In the genomic region with DNA sequence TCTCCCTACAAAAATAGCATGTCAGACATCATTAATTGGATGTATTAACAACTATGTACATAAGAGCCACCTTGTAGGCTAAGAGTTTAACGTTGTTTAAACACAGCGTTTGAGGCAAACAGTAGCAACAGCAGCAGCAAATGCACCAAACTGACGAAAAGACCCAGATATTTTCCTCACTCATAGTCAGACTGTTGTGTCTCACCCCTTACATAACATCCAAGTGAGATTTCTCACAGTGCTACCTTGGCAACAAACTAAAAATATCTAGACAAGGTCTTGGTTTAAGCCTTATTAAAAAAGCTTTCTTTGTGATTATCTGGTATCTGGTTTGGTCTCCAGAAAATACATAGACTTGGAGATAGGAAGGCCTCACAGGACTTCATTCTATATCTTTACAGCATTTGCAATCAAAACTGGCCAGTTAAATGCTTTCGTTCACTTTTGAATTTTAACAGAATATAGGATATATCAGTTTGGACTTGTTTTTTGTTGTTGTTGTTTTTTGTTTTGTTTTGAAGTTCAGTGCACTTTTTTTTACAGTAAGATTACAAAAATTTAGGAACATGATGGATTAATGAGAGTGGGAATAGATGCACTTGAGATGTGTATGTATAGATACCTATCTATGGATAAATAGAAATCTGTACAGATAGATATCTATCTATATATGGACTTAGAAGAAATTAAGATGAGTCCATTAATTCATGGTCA, we compare ENCODE assay signal across 12 cellular contexts. TPM values are rescaled to one million over a fixed set of nuclear protein-coding genes. Genes with fewer than 3 reads are reported as not detected.
DNase-seq lines count a peak whose midpoint lies in the region; ATAC-seq and TF ChIP-seq lines count a peak whose summit lies in the region.
"Had no signal": no experiment of that assay in that cellular context is flagged by ENCODE, and none has a peak within 500 bp of the region (broad histone marks: within the 10 kb centered on the region; RNA-seq: fewer than 3 reads in every experiment).

No MANE protein-coding gene starts in this region.

- no peak for TF ChIP-seq CTCF in GM23338 (conservative IDR thresholded peaks at IDR 0.05; ENCODE audit: low read depth in 2 of 2)

- H4K20me1 ChIP-seq in GM23338 (replicated peaks; ENCODE audit: insufficient read depth): no peaks in the 10 kb centered on the region

- peaks cover 62% of the 10 kb centered on the region for H3K4me1 Mint-ChIP-seq in GM23338
- H3K4me1 Mint-ChIP-seq in activated naive CD8-positive, alpha-beta T cell treated with anti-CD3 and anti-CD28 coated beads, Interleukin-2, amount 50 U/mL, for 24 hours: peaks cover 22% of the 10 kb centered on the region

- 0 out of 2 replicates have a peak overlapping the region, but pooled peaks have one; percentile 90 for H3K4me3 ChIP-seq in GM23338
- peak overlapping the region; percentile 76 to 91 (median 86) for H3K4me3 ChIP-seq in skeletal muscle tissue (ENCODE audit: low read length in 3 of 3)

- H3K9me2 ChIP-seq in GM23338 (ENCODE audit: insufficient read depth): no peaks in the 10 kb centered on the region

- no peaks in the 10 kb centered on the region for H3K36me3 Mint-ChIP-seq in GM23338 (ENCODE audit: low read depth)
- H3K36me3 Mint-ChIP-seq in activated naive CD8-positive, alpha-beta T cell treated with anti-CD3 and anti-CD28 coated beads, Interleukin-2, amount 50 U/mL, for 24 hours (ENCODE audit: low read depth): no peaks in the 10 kb centered on the region
- H3K36me3 Mint-ChIP-seq: stimulated activated naive B cell treated with anti-CD40 and anti-IgM and Interleukin-4, amounts not matched to agents 10 μg/mL and 1 μg/mL and 100 μg/mL, for 72 hours had no signal

- H3F3A ChIP-seq in GM23338 (replicated peaks; ENCODE audit: low read depth): 0 out of 2 replicates have a peak, but pooled peaks cover 9% of the 10 kb centered on the region

- H3K36me3 ChIP-seq in GM23338 (ENCODE audit: insufficient read depth) (no peaks in the 10 kb centered on the region), skeletal muscle tissue (ENCODE audit: control insufficient read depth in 3 of 3, insufficient read depth in 3 of 3, low read length in 3 of 3) (peaks cover 0 to 4% (median 0%) of the 10 kb centered on the region in 3 donors)

- peak overlapping the region; percentile 75 to 98 (median 83) for H3K9ac ChIP-seq in skeletal muscle tissue (ENCODE audit: low read depth in 1 of 3, low read length in 3 of 3)

- H3K27ac ChIP-seq in GM23338 (ENCODE audit: low read depth): no peak overlapping the region
- H3K27ac ChIP-seq in skeletal muscle tissue (ENCODE audit: low read depth, low read length): peak overlapping the region; percentile 86

- H3K79me2 ChIP-seq in GM23338 (replicated peaks; ENCODE audit: insufficient read depth): no peaks in the 10 kb centered on the region

- DNase-seq in GM23338 (ENCODE audit: low spot score) (no peak), inferior parietal cortex (ENCODE audit: extremely low spot score) (peak; percentile 81), NCI-H345 treated with DMSO at 0.1 percent for 48 hours (lab: John Stamatoyannopoulos, UW; ENCODE audit: unreplicated experiment) (no peak), hepatic stellate cell (ENCODE audit: low spot score) (no peak), dermis blood vessel endothelial cell (no peak)
- DNase-seq in activated naive CD8-positive, alpha-beta T cell treated with anti-CD3 and anti-CD28 coated beads, Interleukin-2, amount 50 U/mL, for 24 hours: no peak
- DNase-seq: cortex of kidney; glutamatergic neuron; NCI-H2171; stimulated activated naive B cell treated with anti-CD40 and anti-IgM and Interleukin-4, amounts not matched to agents 10 μg/mL and 1 μg/mL and 100 μg/mL, for 72 hours had no signal

- H3K27ac Mint-ChIP-seq in GM23338: no peak overlapping the region
- H3K27ac Mint-ChIP-seq in activated naive CD8-positive, alpha-beta T cell treated with anti-CD3 and anti-CD28 coated beads, Interleukin-2, amount 50 U/mL, for 24 hours: no peak overlapping the region
- H3K27ac Mint-ChIP-seq: stimulated activated naive B cell treated with anti-CD40 and anti-IgM and Interleukin-4, amounts not matched to agents 10 μg/mL and 1 μg/mL and 100 μg/mL, for 72 hours had no signal

- H3K9me3 Mint-ChIP-seq in GM23338: no peaks in the 10 kb centered on the region
- no peaks in the 10 kb centered on the region for H3K9me3 Mint-ChIP-seq in activated naive CD8-positive, alpha-beta T cell treated with anti-CD3 and anti-CD28 coated beads, Interleukin-2, amount 50 U/mL, for 24 hours
- H3K9me3 Mint-ChIP-seq: stimulated activated naive B cell treated with anti-CD40 and anti-IgM and Interleukin-4, amounts not matched to agents 10 μg/mL and 1 μg/mL and 100 μg/mL, for 72 hours had no signal

- peaks cover 68% of the 10 kb centered on the region for H3K27me3 ChIP-seq in GM23338 (ENCODE audit: insufficient read depth)
- H3K27me3 ChIP-seq in skeletal muscle tissue (ENCODE audit: control insufficient read depth in 3 of 3, insufficient read depth in 3 of 3, low read length in 3 of 3): no peaks in the 10 kb centered on the region

- H3K9me3 ChIP-seq in skeletal muscle tissue (ENCODE audit: control insufficient read depth in 3 of 3, low read length in 3 of 3): no peaks in the 10 kb centered on the region

- ATAC-seq in GM23338: no peak
- no peak for ATAC-seq in activated naive CD8-positive, alpha-beta T cell treated with anti-CD3 and anti-CD28 coated beads, Interleukin-2, amount 50 U/mL, for 24 hours
- no peak for ATAC-seq in GM19467 (IDR thresholded peaks at IDR 0.05; ENCODE audit: unreplicated experiment)
- ATAC-seq: stimulated activated naive B cell treated with anti-CD40 and anti-IgM and Interleukin-4, amounts not matched to agents 10 μg/mL and 1 μg/mL and 100 μg/mL, for 72 hours had no signal

- H2AFZ ChIP-seq in GM23338: no peak overlapping the region

- H3K4me1 ChIP-seq in GM23338 (ENCODE audit: insufficient read depth) (peaks cover 48% of the 10 kb centered on the region), skeletal muscle tissue (ENCODE audit: control insufficient read depth in 3 of 3, insufficient read depth in 3 of 3, low read length in 3 of 3) (peaks cover 30 to 49% (median 40%) of the 10 kb centered on the region in 3 donors)

- peaks cover 57% of the 10 kb centered on the region for H3K27me3 Mint-ChIP-seq in GM23338 (ENCODE audit: insufficient read depth, low read depth, poor library complexity)
- H3K27me3 Mint-ChIP-seq in activated naive CD8-positive, alpha-beta T cell treated with anti-CD3 and anti-CD28 coated beads, Interleukin-2, amount 50 U/mL, for 24 hours: peaks cover 74% of the 10 kb centered on the region

- H3K4me3 Mint-ChIP-seq in GM23338: peak overlapping the region; percentile 61; the same call in 1 of the 3 replicates
- H3K4me3 Mint-ChIP-seq in activated naive CD8-positive, alpha-beta T cell treated with anti-CD3 and anti-CD28 coated beads, Interleukin-2, amount 50 U/mL, for 24 hours: peak overlapping the region; percentile 33

- peak overlapping the region; percentile 82 for H3K4me2 ChIP-seq in GM23338

TF ChIP-seq in GM23338, 12 proteins besides CTCF, POLR2A, EP300 and RAD21:
- TF ChIP-seq ZNF331 (CRISPR knock-in tag; IDR thresholded peaks at IDR 0.05; ENCODE audit: low read depth) (no peak), ZNF114 (CRISPR knock-in tag; IDR thresholded peaks at IDR 0.05) (no peak)

RNA-seq across cellular contexts. Expression of a gene that starts 4.1 kb away (rescaled TPM):
- 1.6 and 3.7 TPM in 2 replicates for total RNA-seq in GM23338 (2014; rRNA removed; shearing (Covaris generic))
- polyA plus RNA-seq in GM23338 (2016; fragmentation: Nextera tagmentation; extraction: Ambion mirVana): 2.9 and 3.3 TPM in 2 replicates
- total RNA-seq in skeletal muscle tissue (1.0 TPM), dermis blood vessel endothelial cell (0.14 and 0.85 TPM in 2 replicates)
